Comparison of ENCODE assay signal across 14 cellular contexts in the genomic region with DNA sequence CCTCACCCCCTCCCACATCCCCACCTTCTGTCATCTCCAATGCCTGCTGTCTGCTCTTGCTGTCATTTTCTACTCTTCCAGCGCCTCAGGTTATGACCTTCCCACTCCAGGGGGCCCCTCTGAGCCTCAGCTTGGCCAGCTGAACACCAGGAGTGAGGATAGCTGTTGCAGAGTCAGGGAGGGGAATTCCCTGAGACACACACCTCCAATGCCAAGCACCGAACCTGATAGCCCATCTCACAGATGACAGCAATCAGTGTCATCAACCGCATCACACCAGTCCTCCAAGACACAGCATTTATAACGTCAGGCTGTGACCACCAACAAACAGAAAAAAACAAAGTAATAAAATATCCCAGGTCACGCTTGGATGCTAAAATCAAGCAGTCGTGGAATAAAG.
DNase-seq lines count a peak whose midpoint lies in the region; ATAC-seq and TF ChIP-seq lines count a peak whose summit lies in the region.
"Had no signal": no experiment of that assay in that cellular context is flagged by ENCODE, and none has a peak within 500 bp of the region (broad histone marks: within the 10 kb centered on the region; RNA-seq: fewer than 3 reads in every experiment).

No MANE protein-coding gene starts in this region.

- peaks cover 26% of the 10 kb centered on the region for H3K4me1 Mint-ChIP-seq in neural progenitor cell

- H3K27me3 Mint-ChIP-seq in neural progenitor cell (ENCODE audit: insufficient read depth, low read depth): peaks cover 9% of the 10 kb centered on the region

- H3K27me3 ChIP-seq in dorsolateral prefrontal cortex (peaks cover 0 to 4% (median 0%) of the 10 kb centered on the region in 45 donors), neural progenitor cell (no peaks in the 10 kb centered on the region)

- no peak overlapping the region for H2AFZ ChIP-seq in neural progenitor cell (replicated peaks)

- no peak overlapping the region for H3K27ac ChIP-seq in HEK293 (ENCODE audit: extremely low read depth, low read depth, low read length)
- H3K27ac ChIP-seq in dorsolateral prefrontal cortex: peak overlapping the region in 56 of 59 donors; percentile 72 to 99 (median 92)
- H3K27ac ChIP-seq in neural progenitor cell: no peak overlapping the region
- H3K27ac ChIP-seq: A549 had no signal

- DNase-seq in Daoy (ENCODE audit: low read depth) (peak; percentile 79), dorsolateral prefrontal cortex (no peak), neural progenitor cell (ENCODE audit: low spot score) (no peak), T-helper 1 cell (no peak), NCI-H1048 (lab: John Stamatoyannopoulos, UW) (no peak)
- DNase-seq: C1 segment of cervical spinal cord, EL, NCI-H187 treated with DMSO at 0.1 percent for 48 hours, NCI-H446 treated with DMSO at 0.1 percent for 48 hours, PC-3 had no signal

- H3K4me3 ChIP-seq in HEK293 (ENCODE audit: low read depth, low read length) (no peak overlapping the region), dorsolateral prefrontal cortex (peak overlapping the region in 4 of 59 donors; percentile 53 to 63 (median 54)), neural progenitor cell (no peak overlapping the region)
- H3K4me3 ChIP-seq: A549 had no signal

- H3K9me3 Mint-ChIP-seq in neural progenitor cell: peaks cover 4% of the 10 kb centered on the region

- no peak for ATAC-seq in GM18858 (IDR thresholded peaks at IDR 0.05; ENCODE audit: unreplicated experiment)
- ATAC-seq: HCT116, PC-3 had no signal

- no peak overlapping the region for H3K4me3 Mint-ChIP-seq in neural progenitor cell

- H3K27ac Mint-ChIP-seq in neural progenitor cell: peak overlapping the region; percentile 76

- H3F3A ChIP-seq in neural progenitor cell (ENCODE audit: low read depth): no peaks in the 10 kb centered on the region

- no peaks in the 10 kb centered on the region for H3K9me3 ChIP-seq in HEK293 (ENCODE audit: control insufficient read depth, insufficient read depth, low read depth, low read length)
- H3K9me3 ChIP-seq in neural progenitor cell (ENCODE audit: low read depth): no peaks in the 10 kb centered on the region

- H3K9ac ChIP-seq in neural progenitor cell: no peak overlapping the region

- no peaks in the 10 kb centered on the region for H4K20me1 ChIP-seq in neural progenitor cell (ENCODE audit: low read depth)

- CTCF ChIA-PET in HEK293 (lab: Yijun Ruan, JAX): interaction anchor here (0.6 kb wide), 1 partner anchor 28 kb away, joined by 3 read pairs; no protein-coding TSS in a partner anchor

- TF ChIP-seq CTCF in HEK293 (tag by site-specific recombination; IDR thresholded peaks at IDR 0.05): no peak
- TF ChIP-seq CTCF in dorsolateral prefrontal cortex (IDR thresholded peaks at IDR 0.05 in 54 of 56, conservative IDR thresholded peaks at IDR 0.05 in 2 of 56; ENCODE audit: low read depth in 1 of 56, partially characterized antibody in 56 of 56): no peak
- no peak for TF ChIP-seq CTCF in neural progenitor cell (IDR thresholded peaks at IDR 0.05)

- H3K79me2 ChIP-seq in neural progenitor cell (ENCODE audit: low read depth): no peaks in the 10 kb centered on the region

- H3K4me1 ChIP-seq in HEK293 (ENCODE audit: control insufficient read depth, insufficient read depth, low read length): peaks cover 6% of the 10 kb centered on the region; the same call in 1 of the 2 replicates
- H3K4me1 ChIP-seq in neural progenitor cell: no peaks in the 10 kb centered on the region
- H3K4me1 ChIP-seq: A549 had no signal

- H3K4me2 ChIP-seq in neural progenitor cell: no peak overlapping the region
- H3K4me2 ChIP-seq: A549 had no signal

- POLR2A ChIA-PET in HEK293 (lab: Yijun Ruan, JAX): no interaction called here

- H3K36me3 Mint-ChIP-seq in neural progenitor cell: no peaks in the 10 kb centered on the region

- H3K36me3 ChIP-seq in HEK293 (ENCODE audit: control insufficient read depth in 2 of 2, insufficient read depth in 1 of 2, low read length in 2 of 2): no peaks in the 10 kb centered on the region
- H3K36me3 ChIP-seq in neural progenitor cell: no peaks in the 10 kb centered on the region

- intact Hi-C loops in dorsolateral prefrontal cortex (cut with DNase I): no loop called here

TF ChIP-seq in HEK293, 187 proteins besides CTCF, POLR2A, EP300 and RAD21:
- TF ChIP-seq ZBTB20 (tag by site-specific recombination; IDR thresholded peaks at IDR 0.05) (0 out of 2 replicates have a peak, but pooled peaks have one; percentile 14), ZBTB1 (tag by site-specific recombination; IDR thresholded peaks at IDR 0.05) (no peak), PRDM6 (tag by site-specific recombination; IDR thresholded peaks at IDR 0.05) (no peak), ZNF585B (tag by site-specific recombination; IDR thresholded peaks at IDR 0.05) (no peak), ZNF426 (tag by site-specific recombination; IDR thresholded peaks at IDR 0.05) (no peak), ZIC2 (tag by site-specific recombination; IDR thresholded peaks at IDR 0.05) (peak; percentile 57), ZNF18 (tag by site-specific recombination; IDR thresholded peaks at IDR 0.05) (no peak), GLIS1 (tag by site-specific recombination; IDR thresholded peaks at IDR 0.05) (peak; percentile 71), SCRT1 (tag by site-specific recombination; IDR thresholded peaks at IDR 0.05; ENCODE audit: borderline replicate concordance) (peak; percentile 47; the same call in 1 of the 2 replicates)

Comparison
In these comparisons a context has a peak if more than half of its experiments do, and no peak if none do; other contexts are left out.
1. H3K27ac ChIP-seq: peak in dorsolateral prefrontal cortex (56 of 59); none in HEK293 (single experiment) and neural progenitor cell (single experiment).